23 cellular contexts compared by ENCODE assay signal in genomic region chr10:16789266-16789665, GRCh38. TPM values are rescaled to one million over a fixed set of nuclear protein-coding genes. Genes with fewer than 3 reads are reported as not detected.
DNase-seq lines count a peak whose midpoint lies in the region; ATAC-seq and TF ChIP-seq lines count a peak whose summit lies in the region.
"Had no signal": no experiment of that assay in that cellular context is flagged by ENCODE, and none has a peak within 500 bp of the region (broad histone marks: within the 10 kb centered on the region; RNA-seq: fewer than 3 reads in every experiment).

No MANE protein-coding gene starts in this region.

- POLR2A ChIA-PET in activated naive CD8-positive, alpha-beta T cell treated with anti-CD3 and anti-CD28 coated beads, Interleukin-2, amount 10 ng/mL, durations not matched to agents 7 days and 5 days (lab: Charles Lee): interaction anchor here (1.5 kb wide), 1 partner anchor 28 kb away, joined by 8 read pairs; the partner anchor contains the start of gene RSU1

- no peaks in the 10 kb centered on the region for H3K9me3 ChIP-seq in tibial artery
- H3K9me3 ChIP-seq: lower lobe of right lung, ovary, right lobe of liver had no signal

- DNase-seq in activated naive CD4-positive, alpha-beta T cell treated with anti-CD3 and anti-CD28 coated beads, Interleukin-2, amount 50 U/mL, for 16 hours: no peak
- DNase-seq in activated naive CD8-positive, alpha-beta T cell treated with anti-CD3 and anti-CD28 coated beads, Interleukin-2, amount 10 ng/mL, durations not matched to agents 7 days and 5 days: no peak
- no peak for DNase-seq in naive B cell
- DNase-seq in stimulated activated naive B cell treated with anti-CD40 and anti-IgM and Interleukin-4, amounts not matched to agents 10 μg/mL and 1 μg/mL and 100 μg/mL, for 72 hours: no peak
- no peak for DNase-seq in HK-2 (ENCODE audit: unreplicated experiment)
- DNase-seq in tibial artery: no peak
- DNase-seq: activated CD4-positive, alpha-beta T cell treated with anti-CD3 and anti-CD28 coated beads for 4 hours; activated CD8-positive, alpha-beta memory T cell treated with anti-CD3 and anti-CD28 coated beads, Interleukin-2, amount 50 U/mL, for 4 hours; C1 segment of cervical spinal cord; DMS 273 treated with DMSO at 0.1 percent for 48 hours; effector CD4-positive, alpha-beta T cell; foreskin melanocyte; H9; lower lobe of right lung; NCI-H1105 treated with DMSO at 0.1 percent for 48 hours; NCI-H2081; NCI-H446; OCI-M1; ovary; right lobe of liver had no signal

- peaks cover 0 to 6% (median 0%) of the 10 kb centered on the region in 3 donors for H3K36me3 ChIP-seq in tibial artery
- H3K36me3 ChIP-seq: lower lobe of right lung, ovary, right lobe of liver had no signal

- no peak overlapping the region for H3K4me3 Mint-ChIP-seq in activated naive CD4-positive, alpha-beta T cell treated with anti-CD3 and anti-CD28 coated beads, Interleukin-2, amount 50 U/mL, for 24 hours
- no peak overlapping the region for H3K4me3 Mint-ChIP-seq in activated naive CD8-positive, alpha-beta T cell treated with anti-CD3 and anti-CD28 coated beads, Interleukin-2, amount 10 ng/mL, durations not matched to agents 7 days and 5 days
- peak overlapping the region in 1 of 8 donors; percentile 8 for H3K4me3 Mint-ChIP-seq in naive B cell
- H3K4me3 Mint-ChIP-seq in stimulated activated naive B cell treated with anti-CD40 and anti-IgM and Interleukin-4, amounts not matched to agents 10 μg/mL and 1 μg/mL and 100 μg/mL, for 72 hours: no peak overlapping the region
- H3K4me3 Mint-ChIP-seq: H9 had no signal

- peaks cover 31% of the 10 kb centered on the region for H3K4me1 Mint-ChIP-seq in activated naive CD4-positive, alpha-beta T cell treated with anti-CD3 and anti-CD28 coated beads, Interleukin-2, amount 50 U/mL, for 24 hours
- peaks cover 22% of the 10 kb centered on the region for H3K4me1 Mint-ChIP-seq in activated naive CD8-positive, alpha-beta T cell treated with anti-CD3 and anti-CD28 coated beads, Interleukin-2, amount 10 ng/mL, durations not matched to agents 7 days and 5 days
- H3K4me1 Mint-ChIP-seq in naive B cell: peaks cover 20 to 26% (median 22%) of the 10 kb centered on the region in 3 donors
- peaks cover 16 to 22% of the 10 kb centered on the region in 2 donors for H3K4me1 Mint-ChIP-seq in stimulated activated naive B cell treated with anti-CD40 and anti-IgM and Interleukin-4, amounts not matched to agents 10 μg/mL and 1 μg/mL and 100 μg/mL, for 72 hours
- H3K4me1 Mint-ChIP-seq: H9 had no signal

- H3K27ac Mint-ChIP-seq in activated naive CD4-positive, alpha-beta T cell treated with anti-CD3 and anti-CD28 coated beads, Interleukin-2, amount 50 U/mL, for 24 hours: peak overlapping the region; percentile 83
- peak overlapping the region; percentile 87 for H3K27ac Mint-ChIP-seq in activated naive CD8-positive, alpha-beta T cell treated with anti-CD3 and anti-CD28 coated beads, Interleukin-2, amount 10 ng/mL, durations not matched to agents 7 days and 5 days
- peak overlapping the region in 4 of 6 donors; percentile 4 to 89 (median 62) for H3K27ac Mint-ChIP-seq in naive B cell
- H3K27ac Mint-ChIP-seq in stimulated activated naive B cell treated with anti-CD40 and anti-IgM and Interleukin-4, amounts not matched to agents 10 μg/mL and 1 μg/mL and 100 μg/mL, for 72 hours: peak overlapping the region; percentile 5
- H3K27ac Mint-ChIP-seq: H9 had no signal

- no peak overlapping the region for H3K4me3 ChIP-seq in tibial artery
- H3K4me3 ChIP-seq: hepatocyte, lower lobe of right lung, ovary, right lobe of liver had no signal

- peaks cover 29% of the 10 kb centered on the region for H3K36me3 Mint-ChIP-seq in activated naive CD4-positive, alpha-beta T cell treated with anti-CD3 and anti-CD28 coated beads, Interleukin-2, amount 50 U/mL, for 24 hours
- peaks cover 62% of the 10 kb centered on the region for H3K36me3 Mint-ChIP-seq in activated naive CD8-positive, alpha-beta T cell treated with anti-CD3 and anti-CD28 coated beads, Interleukin-2, amount 10 ng/mL, durations not matched to agents 7 days and 5 days
- H3K36me3 Mint-ChIP-seq in naive B cell: peaks cover 22 to 37% of the 10 kb centered on the region in 2 donors
- H3K36me3 Mint-ChIP-seq in stimulated activated naive B cell treated with anti-CD40 and anti-IgM and Interleukin-4, amounts not matched to agents 10 μg/mL and 1 μg/mL and 100 μg/mL, for 72 hours: peaks cover 55 to 76% of the 10 kb centered on the region in 2 donors

- no peaks in the 10 kb centered on the region for H3K27me3 ChIP-seq in tibial artery
- H3K27me3 ChIP-seq: hepatocyte, ovary, right lobe of liver had no signal

- TF ChIP-seq CTCF in tibial artery (IDR thresholded peaks at IDR 0.05): no peak

- peaks cover 0 to 33% (median 11%) of the 10 kb centered on the region in 4 donors for H3K4me1 ChIP-seq in tibial artery
- H3K4me1 ChIP-seq: lower lobe of right lung, right lobe of liver had no signal

- no peaks in the 10 kb centered on the region for H3K27me3 Mint-ChIP-seq in activated naive CD4-positive, alpha-beta T cell treated with anti-CD3 and anti-CD28 coated beads, Interleukin-2, amount 50 U/mL, for 24 hours
- H3K27me3 Mint-ChIP-seq in activated naive CD8-positive, alpha-beta T cell treated with anti-CD3 and anti-CD28 coated beads, Interleukin-2, amount 10 ng/mL, durations not matched to agents 7 days and 5 days: no peaks in the 10 kb centered on the region
- no peaks in the 10 kb centered on the region for H3K27me3 Mint-ChIP-seq in naive B cell
- H3K27me3 Mint-ChIP-seq in stimulated activated naive B cell treated with anti-CD40 and anti-IgM and Interleukin-4, amounts not matched to agents 10 μg/mL and 1 μg/mL and 100 μg/mL, for 72 hours: no peaks in the 10 kb centered on the region

- H3K27ac ChIP-seq in tibial artery: no peak overlapping the region
- H3K27ac ChIP-seq: hepatocyte, lower lobe of right lung, ovary, right lobe of liver had no signal

- peaks cover 5% of the 10 kb centered on the region for H3K9me3 Mint-ChIP-seq in activated naive CD4-positive, alpha-beta T cell treated with anti-CD3 and anti-CD28 coated beads, Interleukin-2, amount 50 U/mL, for 24 hours
- H3K9me3 Mint-ChIP-seq in activated naive CD8-positive, alpha-beta T cell treated with anti-CD3 and anti-CD28 coated beads, Interleukin-2, amount 10 ng/mL, durations not matched to agents 7 days and 5 days: peaks cover 8% of the 10 kb centered on the region
- H3K9me3 Mint-ChIP-seq in naive B cell: peaks cover 0 to 10% (median 6%) of the 10 kb centered on the region in 7 donors
- H3K9me3 Mint-ChIP-seq in stimulated activated naive B cell treated with anti-CD40 and anti-IgM and Interleukin-4, amounts not matched to agents 10 μg/mL and 1 μg/mL and 100 μg/mL, for 72 hours: peaks cover 11 to 17% of the 10 kb centered on the region in 2 donors

- no peak for ATAC-seq in activated naive CD8-positive, alpha-beta T cell treated with anti-CD3 and anti-CD28 coated beads, Interleukin-2, amount 10 ng/mL, durations not matched to agents 7 days and 5 days (ENCODE audit: low read depth)
- ATAC-seq in naive B cell (ENCODE audit: low read depth in 2 of 2): no peak
- no peak for ATAC-seq in stimulated activated naive B cell treated with anti-CD40 and anti-IgM and Interleukin-4, amounts not matched to agents 10 μg/mL and 1 μg/mL and 100 μg/mL, for 72 hours (replicated peaks)
- ATAC-seq: esophagus mucosa, lower lobe of right lung, right lobe of liver had no signal

- intact Hi-C loops in tibial artery (cut with DNase I; ENCODE audit: low total_unique reads): no loop called here

RNA-seq across cellular contexts. Expression of gene RSU1, which starts 28.0 kb away (rescaled TPM):
- total RNA-seq in activated naive CD8-positive, alpha-beta T cell treated with anti-CD3 and anti-CD28 coated beads, Interleukin-2, amount 10 ng/mL, durations not matched to agents 7 days and 5 days: 10 to 100 TPM; 69.5 to 72.7 TPM
- 100 to 1,000 TPM in 5 of 6 donors, 10 to 100 TPM in 1; 86.6 to 125 (median 104) TPM for polyA plus RNA-seq in naive B cell (ENCODE audit: low read depth in 6 of 6)

Comparison
In these comparisons a context has a peak if more than half of its experiments do, and no peak if none do; other contexts are left out.
1. H3K27ac Mint-ChIP-seq: peak in every context shown above with its lines; median percentile 87 in activated naive CD8-positive, alpha-beta T cell treated with anti-CD3 and anti-CD28 coated beads, Interleukin-2, amount 10 ng/mL, durations not matched to agents 7 days and 5 days; 83 in activated naive CD4-positive, alpha-beta T cell treated with anti-CD3 and anti-CD28 coated beads, Interleukin-2, amount 50 U/mL, for 24 hours; 62 in naive B cell; 5 in stimulated activated naive B cell treated with anti-CD40 and anti-IgM and Interleukin-4, amounts not matched to agents 10 μg/mL and 1 μg/mL and 100 μg/mL, for 72 hours.